In genomic region chr17:15589563-15590536, GRCh38 we compare ENCODE assay signal across 8 cellular contexts. TPM values are rescaled to one million over a fixed set of nuclear protein-coding genes. Genes with fewer than 3 reads are reported as not detected.
A peak's percentile ranks its signal among the peaks of the same experiment; 100 is the strongest.
DNase-seq lines count a peak whose midpoint lies in the region; ATAC-seq and TF ChIP-seq lines count a peak whose summit lies in the region.
"Not testable (repeated sequence)": the region's sequence is repeated elsewhere in the genome, so short reads cannot be mapped to it uniquely, and the experiment has no call there.

No MANE protein-coding gene starts in this region.

- not testable (repeated sequence) for TF ChIP-seq CTCF in mucosa of descending colon (IDR thresholded peaks at IDR 0.05)

- peak overlapping the region; percentile 51 for H3K4me3 Mint-ChIP-seq in stimulated activated effector memory CD8-positive, alpha-beta T cell treated with anti-CD3 and anti-CD28 coated beads, Interleukin-12 subunit alpha, Interleukin-12 subunit beta, amount 100 ng/mL, for 72 hours

- ATAC-seq in GM19328 (IDR thresholded peaks at IDR 0.05; ENCODE audit: unreplicated experiment) (peak; percentile 53), HG02938 (IDR thresholded peaks at IDR 0.05; ENCODE audit: unreplicated experiment) (peak; percentile 73), mucosa of descending colon (peak; percentile 59)
- ATAC-seq in stimulated activated effector memory CD8-positive, alpha-beta T cell treated with anti-CD3 and anti-CD28 coated beads, Interleukin-12 subunit alpha, Interleukin-12 subunit beta, amount 100 ng/mL, for 72 hours: peak; percentile 85

- H3K36me3 ChIP-seq in mucosa of descending colon (ENCODE audit: low read depth): not testable (repeated sequence)

- peak; percentile 18 for DNase-seq in Daoy (ENCODE audit: low read depth)
- DNase-seq in MV-4-11 (lab: John Stamatoyannopoulos, UW): peak; percentile 36
- DNase-seq in activated CD4-positive, alpha-beta T cell treated with anti-CD3 and anti-CD28 coated beads for 48 hours: peak; percentile 37
- DNase-seq in activated effector memory CD4-positive, alpha-beta T cell treated with Interleukin-2 at 50 U/mL for 16 hours: peak; percentile 9
- DNase-seq in mucosa of descending colon: not testable (repeated sequence)
- DNase-seq in stimulated activated effector memory CD8-positive, alpha-beta T cell treated with anti-CD3 and anti-CD28 coated beads, Interleukin-12 subunit alpha, Interleukin-12 subunit beta, amount 100 ng/mL, for 72 hours (ENCODE audit: low spot score in 2 of 2): peak; percentile 12 to 53

- H3K27ac Mint-ChIP-seq in stimulated activated effector memory CD8-positive, alpha-beta T cell treated with anti-CD3 and anti-CD28 coated beads, Interleukin-12 subunit alpha, Interleukin-12 subunit beta, amount 100 ng/mL, for 72 hours: not testable (repeated sequence)

- intact Hi-C loops in mucosa of descending colon (cut with DNase I, micrococcal nuclease): not testable (repeated sequence)

- H3K9me3 ChIP-seq in mucosa of descending colon: not testable (repeated sequence)

- not testable (repeated sequence) for H3K9me3 Mint-ChIP-seq in stimulated activated effector memory CD8-positive, alpha-beta T cell treated with anti-CD3 and anti-CD28 coated beads, Interleukin-12 subunit alpha, Interleukin-12 subunit beta, amount 100 ng/mL, for 72 hours

- H3K4me1 ChIP-seq in mucosa of descending colon (ENCODE audit: low read depth): not testable (repeated sequence)

- H3K4me3 ChIP-seq in mucosa of descending colon: not testable (repeated sequence)

- peaks cover 34% of the 10 kb centered on the region for H3K4me1 Mint-ChIP-seq in stimulated activated effector memory CD8-positive, alpha-beta T cell treated with anti-CD3 and anti-CD28 coated beads, Interleukin-12 subunit alpha, Interleukin-12 subunit beta, amount 100 ng/mL, for 72 hours

- H3K36me3 Mint-ChIP-seq in stimulated activated effector memory CD8-positive, alpha-beta T cell treated with anti-CD3 and anti-CD28 coated beads, Interleukin-12 subunit alpha, Interleukin-12 subunit beta, amount 100 ng/mL, for 72 hours: not testable (repeated sequence)

RNA-seq across cellular contexts. Expression of gene TVP23C, which starts 26.6 kb away (rescaled TPM):
- total RNA-seq in Daoy (2014; rRNA removed; shearing (Covaris generic)): 23.4 and 33.8 TPM in 2 replicates
- total RNA-seq in mucosa of descending colon: 10 to 100 TPM in 2 of 3 donors, 1 to 10 TPM in 1; 9.7 to 25.0 (median 14.0) TPM

RNA-seq across cellular contexts. Expression of gene FBXW10B, which starts 29.7 kb away (rescaled TPM):
- 4.2 and 4.9 TPM in 2 replicates for total RNA-seq in Daoy (2014; rRNA removed; shearing (Covaris generic))
- total RNA-seq in mucosa of descending colon: 1 to 10 TPM in 1 of 3 donors, under 1 TPM in 2; 0.75 to 1.3 (median 0.82) TPM
